Comparison of ENCODE assay signal across 1 cellular context in the genomic region with DNA sequence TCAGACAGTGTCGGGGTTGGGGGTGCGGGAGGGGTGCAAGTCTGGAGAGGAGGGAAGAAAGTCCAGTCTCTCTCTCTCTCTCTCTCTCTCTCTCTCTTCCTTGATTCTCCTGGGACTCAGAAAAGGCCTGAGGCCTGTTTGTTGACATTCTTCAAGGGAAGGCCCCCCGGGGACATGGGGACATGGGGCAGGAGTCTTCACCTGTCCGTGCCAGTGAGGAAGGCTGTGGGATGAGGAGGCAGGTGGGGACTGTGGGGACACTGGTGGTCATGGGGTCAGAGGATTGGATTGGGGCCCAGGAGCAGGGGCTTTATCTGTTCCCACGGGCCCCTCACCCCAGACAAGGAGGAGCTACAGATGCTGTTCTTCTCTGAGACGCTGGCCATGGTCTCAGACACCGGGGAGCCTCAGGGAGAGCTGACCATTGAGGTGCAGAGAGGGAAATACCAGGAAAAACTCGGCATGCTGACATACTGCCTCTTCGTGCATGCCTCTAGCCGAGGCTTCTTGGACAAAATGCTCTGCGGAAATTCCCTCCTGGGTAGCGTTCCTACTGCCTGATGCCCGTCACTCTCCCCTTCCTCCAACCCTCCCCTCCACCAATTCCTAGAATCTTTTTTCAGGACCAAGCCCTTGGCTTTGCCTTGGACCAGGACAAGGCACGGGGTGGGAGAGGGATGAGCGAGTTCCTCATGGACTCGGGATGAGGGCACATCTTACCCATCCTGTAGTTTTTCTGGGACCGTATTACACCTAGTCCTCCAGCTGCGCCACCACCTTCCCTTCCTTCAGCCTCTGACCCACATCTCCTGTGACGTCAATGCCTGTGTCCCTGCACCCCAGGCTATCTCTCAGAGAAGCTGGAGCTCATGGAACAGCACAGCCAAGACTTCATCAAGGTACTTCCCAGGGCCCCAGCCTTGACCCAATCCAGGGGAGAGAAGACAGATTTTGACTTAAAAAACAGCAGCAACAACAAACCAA.
TF ChIP-seq lines count a peak whose summit lies in the region.

No MANE protein-coding gene starts in this region.

TF ChIP-seq in HepG2, 621 proteins besides CTCF, POLR2A, EP300 and RAD21 (continues in another document):
- TF ChIP-seq PHF20 (CRISPR knock-in tag; IDR thresholded peaks at IDR 0.05) (no peak), ARNT (IDR thresholded peaks at IDR 0.05) (no peak), REL (CRISPR knock-in tag; conservative IDR thresholded peaks at IDR 0.05) (no peak), ZNF616 (CRISPR knock-in tag; IDR thresholded peaks at IDR 0.05; ENCODE audit: low read depth) (no peak), HBP1 (CRISPR knock-in tag; IDR thresholded peaks at IDR 0.05; ENCODE audit: low read depth) (peak; percentile 64; the same call in 1 of the 2 replicates), FOXC1 (CRISPR knock-in tag; IDR thresholded peaks at IDR 0.05; ENCODE audit: borderline replicate concordance) (peak; percentile 45; the same call in 1 of the 2 replicates), DPF2 (CRISPR knock-in tag; IDR thresholded peaks at IDR 0.05; ENCODE audit: borderline replicate concordance, low read depth) (no peak), HMG20B (CRISPR knock-in tag; conservative IDR thresholded peaks at IDR 0.05) (no peak), ZNF720 (CRISPR knock-in tag; IDR thresholded peaks at IDR 0.05) (no peak), NFIC (IDR thresholded peaks at IDR 0.05; ENCODE audit: low read length) (no peak), MATR3 (CRISPR knock-in tag; IDR thresholded peaks at IDR 0.05) (no peak), ZFP1 (CRISPR knock-in tag; IDR thresholded peaks at IDR 0.05) (no peak), SMAD3 (CRISPR knock-in tag; IDR thresholded peaks at IDR 0.05) (no peak), RNF2 (conservative IDR thresholded peaks at IDR 0.05; ENCODE audit: low read depth) (no peak), ZNF234 (CRISPR knock-in tag; conservative IDR thresholded peaks at IDR 0.05) (no peak), ZNF235 (CRISPR knock-in tag; IDR thresholded peaks at IDR 0.05; ENCODE audit: borderline replicate concordance) (no peak), ETS1 (CRISPR knock-in tag; IDR thresholded peaks at IDR 0.05) (no peak), ZNF143 (CRISPR knock-in tag; IDR thresholded peaks at IDR 0.05) (no peak), HNF1B (CRISPR knock-in tag; IDR thresholded peaks at IDR 0.05) (0 out of 2 replicates have a peak, but pooled peaks have one; percentile 16), ZNF20 (CRISPR knock-in tag; IDR thresholded peaks at IDR 0.05) (no peak), RXRB (CRISPR knock-in tag; IDR thresholded peaks at IDR 0.05; ENCODE audit: borderline replicate concordance) (0 out of 2 replicates have a peak, but pooled peaks have one; percentile 12), ATF1 (CRISPR knock-in tag; IDR thresholded peaks at IDR 0.05) (peak; percentile 41; the same call in 1 of the 2 replicates), AGO1 (IDR thresholded peaks at IDR 0.05; ENCODE audit: low read depth, low read length, poor library complexity, severe bottlenecking) (no peak), ZNF761 (CRISPR knock-in tag; conservative IDR thresholded peaks at IDR 0.05) (no peak), ZNF704 (CRISPR knock-in tag; IDR thresholded peaks at IDR 0.05; ENCODE audit: borderline replicate concordance) (no peak), ZNF10 (CRISPR knock-in tag; IDR thresholded peaks at IDR 0.05; ENCODE audit: borderline replicate concordance, low read depth) (no peak), GTF3A (CRISPR knock-in tag; conservative IDR thresholded peaks at IDR 0.05) (no peak), SOX13 (IDR thresholded peaks at IDR 0.05) (no peak), SOX13 (CRISPR knock-in tag; conservative IDR thresholded peaks at IDR 0.05 in 1 of 2, IDR thresholded peaks at IDR 0.05 in 1 of 2) (no peak), TAF15 (IDR thresholded peaks at IDR 0.05; ENCODE audit: low read depth, low read length, poor library complexity, severe bottlenecking) (no peak), ZNF589 (CRISPR knock-in tag; conservative IDR thresholded peaks at IDR 0.05) (no peak), MED8 (CRISPR knock-in tag; IDR thresholded peaks at IDR 0.05; ENCODE audit: insufficient replicate concordance) (no peak), ZSCAN29 (CRISPR knock-in tag; conservative IDR thresholded peaks at IDR 0.05) (no peak), KLF9 (CRISPR knock-in tag; IDR thresholded peaks at IDR 0.05; ENCODE audit: low read depth) (no peak), EEA1 (CRISPR knock-in tag; IDR thresholded peaks at IDR 0.05; ENCODE audit: borderline replicate concordance) (no peak)
- TF ChIP-seq, protein P1, sequence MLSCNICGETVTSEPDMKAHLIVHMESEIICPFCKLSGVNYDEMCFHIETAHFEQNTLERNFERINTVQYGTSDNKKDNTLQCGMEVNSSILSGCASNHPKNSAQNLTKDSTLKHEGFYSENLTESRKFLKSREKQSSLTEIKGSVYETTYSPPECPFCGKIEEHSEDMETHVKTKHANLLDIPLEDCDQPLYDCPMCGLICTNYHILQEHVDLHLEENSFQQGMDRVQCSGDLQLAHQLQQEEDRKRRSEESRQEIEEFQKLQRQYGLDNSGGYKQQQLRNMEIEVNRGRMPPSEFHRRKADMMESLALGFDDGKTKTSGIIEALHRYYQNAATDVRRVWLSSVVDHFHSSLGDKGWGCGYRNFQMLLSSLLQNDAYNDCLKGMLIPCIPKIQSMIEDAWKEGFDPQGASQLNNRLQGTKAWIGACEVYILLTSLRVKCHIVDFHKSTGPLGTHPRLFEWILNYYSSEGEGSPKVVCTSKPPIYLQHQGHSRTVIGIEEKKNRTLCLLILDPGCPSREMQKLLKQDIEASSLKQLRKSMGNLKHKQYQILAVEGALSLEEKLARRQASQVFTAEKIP (CRISPR knock-in tag; IDR thresholded peaks at IDR 0.05; ENCODE audit: borderline replicate concordance), result no peak
- TF ChIP-seq, protein P2, sequence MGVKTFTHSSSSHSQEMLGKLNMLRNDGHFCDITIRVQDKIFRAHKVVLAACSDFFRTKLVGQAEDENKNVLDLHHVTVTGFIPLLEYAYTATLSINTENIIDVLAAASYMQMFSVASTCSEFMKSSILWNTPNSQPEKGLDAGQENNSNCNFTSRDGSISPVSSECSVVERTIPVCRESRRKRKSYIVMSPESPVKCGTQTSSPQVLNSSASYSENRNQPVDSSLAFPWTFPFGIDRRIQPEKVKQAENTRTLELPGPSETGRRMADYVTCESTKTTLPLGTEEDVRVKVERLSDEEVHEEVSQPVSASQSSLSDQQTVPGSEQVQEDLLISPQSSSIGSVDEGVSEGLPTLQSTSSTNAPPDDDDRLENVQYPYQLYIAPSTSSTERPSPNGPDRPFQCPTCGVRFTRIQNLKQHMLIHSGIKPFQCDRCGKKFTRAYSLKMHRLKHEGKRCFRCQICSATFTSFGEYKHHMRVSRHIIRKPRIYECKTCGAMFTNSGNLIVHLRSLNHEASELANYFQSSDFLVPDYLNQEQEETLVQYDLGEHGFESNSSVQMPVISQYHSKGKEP (CRISPR knock-in tag; IDR thresholded peaks at IDR 0.05), result no peak
- TF ChIP-seq, protein P3, sequence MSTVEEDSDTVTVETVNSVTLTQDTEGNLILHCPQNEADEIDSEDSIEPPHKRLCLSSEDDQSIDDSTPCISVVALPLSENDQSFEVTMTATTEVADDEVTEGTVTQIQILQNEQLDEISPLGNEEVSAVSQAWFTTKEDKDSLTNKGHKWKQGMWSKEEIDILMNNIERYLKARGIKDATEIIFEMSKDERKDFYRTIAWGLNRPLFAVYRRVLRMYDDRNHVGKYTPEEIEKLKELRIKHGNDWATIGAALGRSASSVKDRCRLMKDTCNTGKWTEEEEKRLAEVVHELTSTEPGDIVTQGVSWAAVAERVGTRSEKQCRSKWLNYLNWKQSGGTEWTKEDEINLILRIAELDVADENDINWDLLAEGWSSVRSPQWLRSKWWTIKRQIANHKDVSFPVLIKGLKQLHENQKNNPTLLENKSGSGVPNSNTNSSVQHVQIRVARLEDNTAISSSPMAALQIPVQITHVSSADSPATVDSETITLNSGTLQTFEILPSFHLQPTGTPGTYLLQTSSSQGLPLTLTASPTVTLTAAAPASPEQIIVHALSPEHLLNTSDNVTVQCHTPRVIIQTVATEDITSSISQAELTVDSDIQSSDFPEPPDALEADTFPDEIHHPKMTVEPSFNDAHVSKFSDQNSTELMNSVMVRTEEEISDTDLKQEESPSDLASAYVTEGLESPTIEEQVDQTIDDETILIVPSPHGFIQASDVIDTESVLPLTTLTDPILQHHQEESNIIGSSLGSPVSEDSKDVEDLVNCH (CRISPR knock-in tag; IDR thresholded peaks at IDR 0.05), result no peak
- TF ChIP-seq, protein P4, sequence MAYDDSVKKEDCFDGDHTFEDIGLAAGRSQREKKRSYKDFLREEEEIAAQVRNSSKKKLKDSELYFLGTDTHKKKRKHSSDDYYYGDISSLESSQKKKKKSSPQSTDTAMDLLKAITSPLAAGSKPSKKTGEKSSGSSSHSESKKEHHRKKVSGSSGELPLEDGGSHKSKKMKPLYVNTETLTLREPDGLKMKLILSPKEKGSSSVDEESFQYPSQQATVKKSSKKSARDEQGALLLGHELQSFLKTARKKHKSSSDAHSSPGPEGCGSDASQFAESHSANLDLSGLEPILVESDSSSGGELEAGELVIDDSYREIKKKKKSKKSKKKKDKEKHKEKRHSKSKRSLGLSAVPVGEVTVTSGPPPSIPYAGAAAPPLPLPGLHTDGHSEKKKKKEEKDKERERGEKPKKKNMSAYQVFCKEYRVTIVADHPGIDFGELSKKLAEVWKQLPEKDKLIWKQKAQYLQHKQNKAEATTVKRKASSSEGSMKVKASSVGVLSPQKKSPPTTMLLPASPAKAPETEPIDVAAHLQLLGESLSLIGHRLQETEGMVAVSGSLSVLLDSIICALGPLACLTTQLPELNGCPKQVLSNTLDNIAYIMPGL (CRISPR knock-in tag; IDR thresholded peaks at IDR 0.05; ENCODE audit: borderline replicate concordance in 1 of 2, low read depth in 1 of 2), result 0 out of 4 replicates have a peak, but pooled peaks of 1 of the 2 experiments have one; percentile 11
- TF ChIP-seq, protein P5, sequence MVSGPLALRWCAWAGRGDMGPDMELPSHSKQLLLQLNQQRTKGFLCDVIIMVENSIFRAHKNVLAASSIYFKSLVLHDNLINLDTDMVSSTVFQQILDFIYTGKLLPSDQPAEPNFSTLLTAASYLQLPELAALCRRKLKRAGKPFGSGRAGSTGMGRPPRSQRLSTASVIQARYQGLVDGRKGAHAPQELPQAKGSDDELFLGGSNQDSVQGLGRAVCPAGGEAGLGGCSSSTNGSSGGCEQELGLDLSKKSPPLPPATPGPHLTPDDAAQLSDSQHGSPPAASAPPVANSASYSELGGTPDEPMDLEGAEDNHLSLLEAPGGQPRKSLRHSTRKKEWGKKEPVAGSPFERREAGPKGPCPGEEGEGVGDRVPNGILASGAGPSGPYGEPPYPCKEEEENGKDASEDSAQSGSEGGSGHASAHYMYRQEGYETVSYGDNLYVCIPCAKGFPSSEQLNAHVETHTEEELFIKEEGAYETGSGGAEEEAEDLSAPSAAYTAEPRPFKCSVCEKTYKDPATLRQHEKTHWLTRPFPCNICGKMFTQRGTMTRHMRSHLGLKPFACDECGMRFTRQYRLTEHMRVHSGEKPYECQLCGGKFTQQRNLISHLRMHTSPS (CRISPR knock-in tag; IDR thresholded peaks at IDR 0.05; ENCODE audit: low read depth), result no peak
- TF ChIP-seq, protein P6, sequence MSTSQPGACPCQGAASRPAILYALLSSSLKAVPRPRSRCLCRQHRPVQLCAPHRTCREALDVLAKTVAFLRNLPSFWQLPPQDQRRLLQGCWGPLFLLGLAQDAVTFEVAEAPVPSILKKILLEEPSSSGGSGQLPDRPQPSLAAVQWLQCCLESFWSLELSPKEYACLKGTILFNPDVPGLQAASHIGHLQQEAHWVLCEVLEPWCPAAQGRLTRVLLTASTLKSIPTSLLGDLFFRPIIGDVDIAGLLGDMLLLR (CRISPR knock-in tag; IDR thresholded peaks at IDR 0.05), result no peak
